Comparison of ENCODE assay signal across 17 cellular contexts in genomic region chr7:101943306-101943705, GRCh38.
"Had no signal": no experiment of that assay in that cellular context is flagged by ENCODE, and none has a peak within 500 bp of the region (broad histone marks: within the 10 kb centered on the region; RNA-seq: fewer than 3 reads in every experiment).

No MANE protein-coding gene starts in this region.

- H3K4me1 Mint-ChIP-seq: activated CD4-positive, alpha-beta T cell treated with anti-CD3 and anti-CD28 coated beads, Interleukin-2, amount 10 ng/mL, durations not matched to agents 7 days and 5 days had no signal

- H3K4me3 Mint-ChIP-seq: activated B cell treated with CpG ODN at 0.5 μM for 24 hours; activated CD4-positive, alpha-beta T cell treated with anti-CD3 and anti-CD28 coated beads, Interleukin-2, amount 10 ng/mL, durations not matched to agents 7 days and 5 days; activated naive CD4-positive, alpha-beta T cell treated with anti-CD3 and anti-CD28 coated beads for 36 hours; naive thymus-derived CD4-positive, alpha-beta T cell; T-helper 1 cell treated with Interleukin-12 subunit alpha and Interleukin-12 subunit beta and Interleukin-4 antibody, amounts not matched to agents 30 μg/mL and 1 μg/mL, for 36 hours had no signal

- H3K27me3 ChIP-seq: testis had no signal

- H3K27me3 Mint-ChIP-seq: activated B cell treated with CpG ODN at 0.5 μM for 24 hours; activated CD4-positive, alpha-beta T cell treated with anti-CD3 and anti-CD28 coated beads, Interleukin-2, amount 10 ng/mL, durations not matched to agents 7 days and 5 days; naive thymus-derived CD4-positive, alpha-beta T cell; progenitor cell of endocrine pancreas had no signal

- DNase-seq: activated B cell treated with CpG ODN at 0.5 μM for 24 hours; activated CD4-positive, alpha-beta T cell treated with anti-CD3 and anti-CD28 coated beads, Interleukin-2, amount 10 ng/mL, durations not matched to agents 7 days and 5 days; activated CD8-positive, alpha-beta memory T cell treated with anti-CD3 and anti-CD28 coated beads for 24 hours; activated naive CD4-positive, alpha-beta T cell treated with anti-CD3 and anti-CD28 coated beads for 36 hours; effector memory CD4-positive, alpha-beta T cell; hypothalamus; kidney glomerular epithelial cell; naive thymus-derived CD4-positive, alpha-beta T cell; nucleus accumbens; stimulated activated CD4-positive, alpha-beta T cell treated with anti-CD3 and anti-CD28 coated beads, Interleukin-4, amount 100 ng/mL, for 1 hour; stimulated activated CD8-positive, alpha-beta memory T cell treated with anti-CD3 and anti-CD28 coated beads, Interleukin-4, amount 100 ng/mL, for 48 hours; stimulated activated naive CD8-positive, alpha-beta T cell treated with anti-CD3 and anti-CD28 coated beads, Interleukin-15, Interleukin-2, amounts not matched to agents 100 U/mL and 50 U/mL, for 24 hours; testis had no signal

- ATAC-seq: naive thymus-derived CD4-positive, alpha-beta T cell; stimulated activated naive CD8-positive, alpha-beta T cell treated with anti-CD3 and anti-CD28 coated beads, Interleukin-15, Interleukin-2, amounts not matched to agents 100 U/mL and 50 U/mL, for 24 hours had no signal

- H3K4me3 ChIP-seq: coronary artery, lung, testis had no signal

- H3K9me3 ChIP-seq: testis had no signal

- H3K27ac Mint-ChIP-seq: activated B cell treated with CpG ODN at 0.5 μM for 24 hours; activated CD4-positive, alpha-beta T cell treated with anti-CD3 and anti-CD28 coated beads, Interleukin-2, amount 10 ng/mL, durations not matched to agents 7 days and 5 days; activated naive CD4-positive, alpha-beta T cell treated with anti-CD3 and anti-CD28 coated beads for 36 hours; naive thymus-derived CD4-positive, alpha-beta T cell; progenitor cell of endocrine pancreas; T-helper 1 cell treated with Interleukin-12 subunit alpha and Interleukin-12 subunit beta and Interleukin-4 antibody, amounts not matched to agents 30 μg/mL and 1 μg/mL, for 36 hours had no signal

- H3K9me3 Mint-ChIP-seq: activated B cell treated with CpG ODN at 0.5 μM for 24 hours; activated CD4-positive, alpha-beta T cell treated with anti-CD3 and anti-CD28 coated beads, Interleukin-2, amount 10 ng/mL, durations not matched to agents 7 days and 5 days; activated naive CD4-positive, alpha-beta T cell treated with anti-CD3 and anti-CD28 coated beads for 36 hours; naive thymus-derived CD4-positive, alpha-beta T cell; T-helper 1 cell treated with Interleukin-12 subunit alpha and Interleukin-12 subunit beta and Interleukin-4 antibody, amounts not matched to agents 30 μg/mL and 1 μg/mL, for 36 hours had no signal
